ENCODE assay signal across 24 cellular contexts in the genomic region with DNA sequence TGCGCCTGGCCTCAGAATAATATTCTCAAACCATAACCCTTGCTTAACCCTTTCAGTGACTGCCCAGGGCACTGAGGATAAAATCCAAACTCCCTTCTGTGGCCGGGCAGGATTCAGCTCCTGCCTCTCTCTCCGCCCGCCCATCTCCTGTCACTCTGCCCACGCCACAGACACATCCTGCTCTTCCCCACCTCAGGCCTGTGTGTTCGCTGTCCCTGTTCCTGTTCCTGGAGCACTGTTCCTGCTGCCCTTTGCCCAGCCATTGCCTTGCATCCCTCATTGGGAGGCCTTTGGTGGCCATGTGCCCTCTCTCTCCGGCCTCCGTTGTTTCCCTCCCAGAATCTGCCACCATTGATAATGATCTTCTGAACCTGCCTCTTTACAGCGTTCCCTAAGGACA.
A peak's percentile ranks its signal among the peaks of the same experiment; 100 is the strongest.
DNase-seq lines count a peak whose midpoint lies in the region; ATAC-seq and TF ChIP-seq lines count a peak whose summit lies in the region.
"Had no signal": no experiment of that assay in that cellular context is flagged by ENCODE, and none has a peak within 500 bp of the region (broad histone marks: within the 10 kb centered on the region; RNA-seq: fewer than 3 reads in every experiment).

No MANE protein-coding gene starts in this region.

- peaks cover 2% of the 10 kb centered on the region; the same call in 1 of the 2 replicates for H3K4me1 ChIP-seq in IMR-90 (ENCODE audit: control insufficient read depth, insufficient read depth, low read length)
- H3K4me1 ChIP-seq in mucosa of rectum (ENCODE audit: control insufficient read depth in 2 of 2, insufficient read depth in 2 of 2, low read length in 2 of 2): peaks cover 15 to 32% of the 10 kb centered on the region in 2 donors
- H3K4me1 ChIP-seq in tibial artery: peaks cover 0 to 10% (median 7%) of the 10 kb centered on the region in 4 donors
- H3K4me1 ChIP-seq: pancreas had no signal

- no peak overlapping the region for H4K91ac ChIP-seq in IMR-90 (ENCODE audit: insufficient read depth, low read depth, low read length)

- no peak overlapping the region for H3K27ac ChIP-seq in CD4-positive, alpha-beta T cell (ENCODE audit: low read depth, low read length)
- H3K27ac ChIP-seq in IMR-90 (ENCODE audit: insufficient read depth, low read length) (no peak overlapping the region), mucosa of rectum (ENCODE audit: low read depth in 2 of 2, low read length in 2 of 2) (peak overlapping the region; percentile 54 to 70), tibial artery (no peak overlapping the region)
- H3K27ac ChIP-seq: GM23248, pancreas, thoracic aorta had no signal

- no peak overlapping the region for H3K4me2 ChIP-seq in IMR-90 (ENCODE audit: low read depth, low read length)

- H3K36me3 ChIP-seq in IMR-90 (ENCODE audit: control insufficient read depth, insufficient read depth, low read length): no peaks in the 10 kb centered on the region
- H3K36me3 ChIP-seq in mucosa of rectum (ENCODE audit: control insufficient read depth in 2 of 2, insufficient read depth in 2 of 2, low read length in 2 of 2): peaks cover 2 to 3% of the 10 kb centered on the region in 2 donors
- no peaks in the 10 kb centered on the region for H3K36me3 ChIP-seq in tibial artery
- H3K36me3 ChIP-seq: pancreas, thoracic aorta had no signal

- peak overlapping the region; percentile 51; the same call in 1 of the 2 replicates for H2AK5ac ChIP-seq in IMR-90 (ENCODE audit: low read depth, low read length)

- no peak overlapping the region for H2BK20ac ChIP-seq in IMR-90 (ENCODE audit: low read depth, low read length)

- no peak for TF ChIP-seq CTCF in CD4-positive, alpha-beta T cell (IDR thresholded peaks at IDR 0.05)
- TF ChIP-seq CTCF in IMR-90 (conservative IDR thresholded peaks at IDR 0.05; ENCODE audit: low read depth, low read length) (no peak), MCF 10A (IDR thresholded peaks at IDR 0.05; ENCODE audit: unreplicated experiment) (no peak), CD14-positive monocyte (IDR thresholded peaks at IDR 0.05) (no peak), tibial artery (IDR thresholded peaks at IDR 0.05) (no peak)

- POLR2A ChIA-PET in CD4-positive, alpha-beta T cell (lab: Charles Lee): interaction anchor here (0.8 to 2.6 kb wide), 2 partner anchors 16 to 18 kb away, joined by 3 to 10 read pairs; no protein-coding TSS in a partner anchor
- POLR2A ChIA-PET in IMR-90 (lab: Charles Lee; ENCODE audit: unreplicated experiment) (no interaction called here), MCF 10A (lab: Yijun Ruan, JAX) (interaction anchor here (0.6 to 5.6 kb wide), 7 partner anchors 12 to 974 kb away, joined by 3 to 55 read pairs (median 6); a partner anchor contains a TSS)

- intact Hi-C loops in CD4-positive, alpha-beta T cell (cut with DNase I, micrococcal nuclease): no loop called here
- intact Hi-C loops in IMR-90 (cut with micrococcal nuclease): no loop called here
- intact Hi-C loops in MCF 10A (cut with micrococcal nuclease): no loop called here
- intact Hi-C loops in CD14-positive monocyte (cut with micrococcal nuclease): no loop called here
- intact Hi-C loops in tibial artery (cut with DNase I; ENCODE audit: low total_unique reads): no loop called here

- dilution Hi-C loops in IMR-90 (cut with HindIII; ENCODE audit: low sequenced_read_pairs, unreplicated experiment): no loop called here

- H3K27me3 Mint-ChIP-seq in CD4-positive, alpha-beta T cell: no peaks in the 10 kb centered on the region
- H3K27me3 Mint-ChIP-seq in MCF 10A (ENCODE audit: insufficient read depth, unreplicated experiment): no peaks in the 10 kb centered on the region
- H3K27me3 Mint-ChIP-seq in CD14-positive monocyte (ENCODE audit: low read depth in 3 of 3): peaks cover under 1 to 3% (median 3%) of the 10 kb centered on the region in 3 donors
- peaks cover 38% of the 10 kb centered on the region for H3K27me3 Mint-ChIP-seq in stimulated activated memory B cell treated with anti-CD40 and anti-IgM and Interleukin-4, amounts not matched to agents 10 μg/mL and 1 μg/mL and 100 μg/mL, for 72 hours

- H4K20me1 ChIP-seq in IMR-90 (ENCODE audit: insufficient read depth, low read length): no peaks in the 10 kb centered on the region

- CTCF ChIA-PET in CD4-positive, alpha-beta T cell (lab: Charles Lee): no interaction called here
- CTCF ChIA-PET in IMR-90 (lab: Yijun Ruan, JAX): no interaction called here
- CTCF ChIA-PET in MCF 10A (lab: Yijun Ruan, JAX): interaction anchor here (0.6 to 2.8 kb wide), 11 partner anchors 9 to 149 kb away, joined by 3 to 14 read pairs (median 3); no protein-coding TSS in a partner anchor

- no peaks in the 10 kb centered on the region for H3K9me3 Mint-ChIP-seq in CD4-positive, alpha-beta T cell
- H3K9me3 Mint-ChIP-seq in MCF 10A (ENCODE audit: unreplicated experiment): no peaks in the 10 kb centered on the region
- H3K9me3 Mint-ChIP-seq in CD14-positive monocyte: peaks cover 0 to 1% (median 0%) of the 10 kb centered on the region in 7 donors
- H3K9me3 Mint-ChIP-seq in stimulated activated memory B cell treated with anti-CD40 and anti-IgM and Interleukin-4, amounts not matched to agents 10 μg/mL and 1 μg/mL and 100 μg/mL, for 72 hours: no peaks in the 10 kb centered on the region

- H3K9ac ChIP-seq in IMR-90 (ENCODE audit: low read depth, low read length): no peak overlapping the region
- H3K9ac ChIP-seq in mucosa of rectum (ENCODE audit: low read depth in 1 of 2, low read length in 2 of 2): no peak overlapping the region
- H3K9ac ChIP-seq: GM23248 had no signal

- H3K27ac Mint-ChIP-seq in CD4-positive, alpha-beta T cell: peak overlapping the region; percentile 79
- H3K27ac Mint-ChIP-seq in MCF 10A (ENCODE audit: low read depth, unreplicated experiment) (peak overlapping the region; percentile 84), CD14-positive monocyte (peak overlapping the region in 1 of 7 donors; percentile 9)
- H3K27ac Mint-ChIP-seq in stimulated activated memory B cell treated with anti-CD40 and anti-IgM and Interleukin-4, amounts not matched to agents 10 μg/mL and 1 μg/mL and 100 μg/mL, for 72 hours: no peak overlapping the region

- no peaks in the 10 kb centered on the region for H3K36me3 Mint-ChIP-seq in CD4-positive, alpha-beta T cell (ENCODE audit: low read depth)
- H3K36me3 Mint-ChIP-seq in MCF 10A (ENCODE audit: insufficient read depth, unreplicated experiment): peaks cover 10% of the 10 kb centered on the region
- no peaks in the 10 kb centered on the region for H3K36me3 Mint-ChIP-seq in CD14-positive monocyte
- no peaks in the 10 kb centered on the region for H3K36me3 Mint-ChIP-seq in stimulated activated memory B cell treated with anti-CD40 and anti-IgM and Interleukin-4, amounts not matched to agents 10 μg/mL and 1 μg/mL and 100 μg/mL, for 72 hours

- peaks cover 0 to 11% of the 10 kb centered on the region in 2 experiments; a peak in 2 of 4 replicates for H3K79me1 ChIP-seq in IMR-90 (ENCODE audit: low read depth in 1 of 2, low read length in 2 of 2)

- no peak for TF ChIP-seq POLR2A in IMR-90 (IDR thresholded peaks at IDR 0.05; ENCODE audit: low read depth, low read length)

- H3K14ac ChIP-seq in IMR-90 (replicated peaks; ENCODE audit: low read depth, low read length): no peak overlapping the region

- in situ Hi-C loops in IMR-90 (cut with MboI; ENCODE audit: low sequenced_read_pairs): no loop called here

- H4K8ac ChIP-seq in IMR-90 (ENCODE audit: low read depth in 2 of 2, low read length in 2 of 2): no peak overlapping the region

- no peak overlapping the region for H2BK15ac ChIP-seq in IMR-90 (ENCODE audit: low read depth, low read length)

- ATAC-seq in CD4-positive, alpha-beta T cell (ENCODE audit: poor library complexity): no peak
- ATAC-seq in IMR-90 (ENCODE audit: low read depth): no peak
- ATAC-seq in stimulated activated memory B cell treated with anti-CD40 and anti-IgM and Interleukin-4, amounts not matched to agents 10 μg/mL and 1 μg/mL and 100 μg/mL, for 72 hours: no peak
- ATAC-seq in GM18909 (IDR thresholded peaks at IDR 0.05; ENCODE audit: poor library complexity, unreplicated experiment): no peak
- ATAC-seq: left ventricle myocardium superior, pancreas had no signal

- no peak overlapping the region for H4K5ac ChIP-seq in IMR-90 (ENCODE audit: low read depth, low read length)

- H3K4me3 Mint-ChIP-seq in CD4-positive, alpha-beta T cell: no peak overlapping the region
- peak overlapping the region; percentile 60 for H3K4me3 Mint-ChIP-seq in MCF 10A (ENCODE audit: unreplicated experiment)
- no peak overlapping the region for H3K4me3 Mint-ChIP-seq in CD14-positive monocyte
- no peak overlapping the region for H3K4me3 Mint-ChIP-seq in stimulated activated memory B cell treated with anti-CD40 and anti-IgM and Interleukin-4, amounts not matched to agents 10 μg/mL and 1 μg/mL and 100 μg/mL, for 72 hours

- no peak overlapping the region for H2BK5ac ChIP-seq in IMR-90 (ENCODE audit: low read depth, low read length, poor library complexity, severe bottlenecking)

- TF ChIP-seq RAD21 in IMR-90 (IDR thresholded peaks at IDR 0.05; ENCODE audit: low read length): no peak

- H3K4me1 Mint-ChIP-seq in CD4-positive, alpha-beta T cell (ENCODE audit: low read depth): peaks cover 38% of the 10 kb centered on the region
- peaks cover 38% of the 10 kb centered on the region for H3K4me1 Mint-ChIP-seq in MCF 10A (ENCODE audit: insufficient read depth, unreplicated experiment)
- H3K4me1 Mint-ChIP-seq in CD14-positive monocyte: peaks cover 9% of the 10 kb centered on the region
- peaks cover 7% of the 10 kb centered on the region for H3K4me1 Mint-ChIP-seq in stimulated activated memory B cell treated with anti-CD40 and anti-IgM and Interleukin-4, amounts not matched to agents 10 μg/mL and 1 μg/mL and 100 μg/mL, for 72 hours

- no TSS peak for BruUV-seq in IMR-90 (replicated peaks; lab: Mats Ljungman, UMichigan)
- no TSS peak for BruUV-seq in MCF 10A (replicated peaks; lab: Mats Ljungman, UMichigan)

- no peak for DNase-seq in CD4-positive, alpha-beta T cell
- DNase-seq in IMR-90: no peak
- peak; percentile 27 for DNase-seq in MCF 10A (ENCODE audit: unreplicated experiment)
- DNase-seq in CD14-positive monocyte (ENCODE audit: low spot score): no peak
- DNase-seq in tibial artery: no peak
- DNase-seq: activated CD8-positive, alpha-beta memory T cell treated with anti-CD3 and anti-CD28 coated beads for 24 hours; activated effector memory CD4-positive, alpha-beta T cell treated with anti-CD3 and anti-CD28 coated beads, Interleukin-2, amount 50 U/mL, for 16 hours; AML-193; anterior cingulate cortex; DMS 273 treated with DMSO at 0.1 percent for 48 hours; GM23248; KBM-7; left ventricle myocardium superior; NCI-H1048; NCI-H2107; NCI-H69; OCI-M1; pancreas; stimulated activated CD4-positive, alpha-beta T cell treated with anti-CD3 and anti-CD28 coated beads, Interleukin-4, amount 100 ng/mL, for 4 hours; stimulated activated CD8-positive, alpha-beta memory T cell treated with anti-CD3 and anti-CD28 coated beads, Interleukin-4, amount 100 ng/mL, for 48 hours had no signal

- H2AK9ac ChIP-seq in IMR-90 (replicated peaks; ENCODE audit: low read depth, low read length, poor library complexity): no peak overlapping the region

- WGBS in IMR-90 (ENCODE audit: extremely low coverage in 2 of 2, insufficient read length in 1 of 2), 2 experiments: 93% methylated on average over 2 of the region's 9 CpGs; no CpG with 5 or more reads in 1 of the 2 experiments

- no peaks in the 10 kb centered on the region; the same call in 1 of the 2 replicates for H3K9me1 ChIP-seq in IMR-90 (ENCODE audit: insufficient read depth, low read length)

- no peak overlapping the region for H3K56ac ChIP-seq in IMR-90 (ENCODE audit: extremely low read depth, insufficient read depth, low read length)

- H3K18ac ChIP-seq in IMR-90 (ENCODE audit: low read depth, low read length): no peak overlapping the region

- H3K23ac ChIP-seq in IMR-90 (ENCODE audit: low read depth, low read length): no peak overlapping the region

- H3K4me3 ChIP-seq in IMR-90 (ENCODE audit: insufficient read depth, low read depth, low read length): no peak overlapping the region
- no peak overlapping the region for H3K4me3 ChIP-seq in mucosa of rectum (ENCODE audit: low read length in 2 of 2)
- no peak overlapping the region for H3K4me3 ChIP-seq in tibial artery
- H3K4me3 ChIP-seq: GM23248, pancreas, thoracic aorta had no signal

- no peaks in the 10 kb centered on the region for H3K27me3 ChIP-seq in CD4-positive, alpha-beta T cell (ENCODE audit: control insufficient read depth, insufficient read depth, low read length)
- no peaks in the 10 kb centered on the region for H3K27me3 ChIP-seq in IMR-90 (ENCODE audit: control insufficient read depth, insufficient read depth, low read length)
- no peaks in the 10 kb centered on the region for H3K27me3 ChIP-seq in mucosa of rectum (ENCODE audit: control insufficient read depth in 2 of 2, insufficient read depth in 2 of 2, low read length in 2 of 2)
- no peaks in the 10 kb centered on the region for H3K27me3 ChIP-seq in tibial artery
- H3K27me3 ChIP-seq: pancreas had no signal

- H3K4ac ChIP-seq in IMR-90 (ENCODE audit: low read depth, low read length): no peak overlapping the region

- no peak overlapping the region for H2AFZ ChIP-seq in IMR-90 (replicated peaks; ENCODE audit: low read length, poor library complexity)
- H2AFZ ChIP-seq: GM23248 had no signal

- no peak overlapping the region for H2BK120ac ChIP-seq in IMR-90 (ENCODE audit: low read depth, low read length)

- H3K9me3 ChIP-seq in CD4-positive, alpha-beta T cell (ENCODE audit: control insufficient read depth, low read length): no peaks in the 10 kb centered on the region
- H3K9me3 ChIP-seq in IMR-90 (ENCODE audit: control insufficient read depth, insufficient read depth, low read length): no peaks in the 10 kb centered on the region
- H3K9me3 ChIP-seq in mucosa of rectum (ENCODE audit: control insufficient read depth in 2 of 2, low read length in 2 of 2): no peaks in the 10 kb centered on the region
- no peaks in the 10 kb centered on the region for H3K9me3 ChIP-seq in tibial artery
- H3K9me3 ChIP-seq: pancreas, thoracic aorta had no signal

Comparison
In these comparisons a context has a peak if more than half of its experiments do, and no peak if none do; other contexts are left out.
1. H3K27ac ChIP-seq: peak in mucosa of rectum (2 of 2); none in CD4-positive, alpha-beta T cell (single experiment), IMR-90 (single experiment) and tibial artery (0 of 2).